Comparison of ENCODE assay signal across 12 cellular contexts in genomic region chr1:212288614-212289013, GRCh38. TPM values are rescaled to one million over a fixed set of nuclear protein-coding genes. Genes with fewer than 3 reads are reported as not detected.
A peak's percentile ranks its signal among the peaks of the same experiment; 100 is the strongest.
DNase-seq lines count a peak whose midpoint lies in the region; ATAC-seq and TF ChIP-seq lines count a peak whose summit lies in the region.
"Had no signal": no experiment of that assay in that cellular context is flagged by ENCODE, and none has a peak within 500 bp of the region (broad histone marks: within the 10 kb centered on the region; RNA-seq: fewer than 3 reads in every experiment).

No MANE protein-coding gene starts in this region.

- H3K27me3 Mint-ChIP-seq in activated naive CD4-positive, alpha-beta T cell treated with anti-CD3 and anti-CD28 coated beads for 36 hours (ENCODE audit: low read depth): no peaks in the 10 kb centered on the region
- H3K27me3 Mint-ChIP-seq in activated CD4-positive, alpha-beta memory T cell treated with anti-CD3 and anti-CD28 coated beads, Interleukin-2, amount 10 ng/mL, durations not matched to agents 7 days and 5 days: no peaks in the 10 kb centered on the region

- CTCF ChIA-PET in activated naive CD4-positive, alpha-beta T cell treated with anti-CD3 and anti-CD28 coated beads for 36 hours (lab: Charles Lee): interaction anchor here (1.6 kb wide), 1 partner anchor 167 kb away, joined by 4 read pairs; no protein-coding TSS in a partner anchor
- CTCF ChIA-PET in activated CD4-positive, alpha-beta memory T cell treated with anti-CD3 and anti-CD28 coated beads, Interleukin-2, amount 10 ng/mL, durations not matched to agents 7 days and 5 days (lab: Charles Lee): interaction anchor here (3.4 kb wide), 1 partner anchor 217 kb away, joined by 49 read pairs; no protein-coding TSS in a partner anchor

- no peak for DNase-seq in activated naive CD4-positive, alpha-beta T cell treated with anti-CD3 and anti-CD28 coated beads for 36 hours
- no peak for DNase-seq in activated naive CD4-positive, alpha-beta T cell (lab: John Stamatoyannopoulos, UW)
- no peak for DNase-seq in activated CD4-positive, alpha-beta memory T cell treated with anti-CD3 and anti-CD28 coated beads, Interleukin-2, amount 10 ng/mL, durations not matched to agents 7 days and 5 days
- DNase-seq in right cardiac atrium (no peak), tibial artery (no peak), NCI-H2196 (lab: John Stamatoyannopoulos, UW; ENCODE audit: unreplicated experiment) (no peak)
- DNase-seq: adrenal gland, DMS79, H9, NCI-H510A had no signal

- intact Hi-C loops in activated naive CD4-positive, alpha-beta T cell treated with anti-CD3 and anti-CD28 coated beads for 36 hours (cut with micrococcal nuclease): loop anchor here (5.0 kb wide), 1 partner anchor 966 kb away; no protein-coding TSS in a partner anchor
- intact Hi-C loops in right cardiac atrium (cut with DNase I) (loop anchor here in 3 of 4 donors (5.0 to 10.0 kb wide), 4 partner anchors 134 to 216 kb away; no protein-coding TSS in a partner anchor), tibial artery (cut with DNase I; ENCODE audit: low total_unique reads) (loop anchor here (10.0 kb wide), 2 partner anchors 54 to 266 kb away; no protein-coding TSS in a partner anchor)

- H3K27ac ChIP-seq in right cardiac atrium (ENCODE audit: low read length): no peak overlapping the region
- H3K27ac ChIP-seq in tibial artery: peak overlapping the region; percentile 25 to 99
- H3K27ac ChIP-seq: adrenal gland had no signal

- peak overlapping the region; percentile 72 for H3K4me3 Mint-ChIP-seq in activated naive CD4-positive, alpha-beta T cell treated with anti-CD3 and anti-CD28 coated beads for 36 hours
- peak overlapping the region; percentile 75 for H3K4me3 Mint-ChIP-seq in activated CD4-positive, alpha-beta memory T cell treated with anti-CD3 and anti-CD28 coated beads, Interleukin-2, amount 10 ng/mL, durations not matched to agents 7 days and 5 days

- no peaks in the 10 kb centered on the region for H3K36me3 ChIP-seq in tibial artery
- H3K36me3 ChIP-seq: adrenal gland had no signal

- H3K9me3 Mint-ChIP-seq in activated naive CD4-positive, alpha-beta T cell treated with anti-CD3 and anti-CD28 coated beads for 36 hours: no peaks in the 10 kb centered on the region
- H3K9me3 Mint-ChIP-seq in activated CD4-positive, alpha-beta memory T cell treated with anti-CD3 and anti-CD28 coated beads, Interleukin-2, amount 10 ng/mL, durations not matched to agents 7 days and 5 days: no peaks in the 10 kb centered on the region

- no peak overlapping the region for H3K27ac Mint-ChIP-seq in activated naive CD4-positive, alpha-beta T cell treated with anti-CD3 and anti-CD28 coated beads for 36 hours
- H3K27ac Mint-ChIP-seq in activated CD4-positive, alpha-beta memory T cell treated with anti-CD3 and anti-CD28 coated beads, Interleukin-2, amount 10 ng/mL, durations not matched to agents 7 days and 5 days: no peak overlapping the region
- H3K27ac Mint-ChIP-seq: H9 had no signal

- ATAC-seq in right cardiac atrium (no peak), GM19467 (IDR thresholded peaks at IDR 0.05; ENCODE audit: unreplicated experiment) (no peak), HG03108 (IDR thresholded peaks at IDR 0.05; ENCODE audit: unreplicated experiment) (no peak)

- H3K4me1 Mint-ChIP-seq in activated naive CD4-positive, alpha-beta T cell treated with anti-CD3 and anti-CD28 coated beads for 36 hours (ENCODE audit: low read depth): peaks cover 64% of the 10 kb centered on the region
- peaks cover 68% of the 10 kb centered on the region for H3K4me1 Mint-ChIP-seq in activated CD4-positive, alpha-beta memory T cell treated with anti-CD3 and anti-CD28 coated beads, Interleukin-2, amount 10 ng/mL, durations not matched to agents 7 days and 5 days

- H3K9me3 ChIP-seq in right cardiac atrium (ENCODE audit: control insufficient read depth, low read length) (no peaks in the 10 kb centered on the region), tibial artery (no peaks in the 10 kb centered on the region)
- H3K9me3 ChIP-seq: adrenal gland had no signal

- TF ChIP-seq CTCF in tibial artery (IDR thresholded peaks at IDR 0.05): no peak

- H3K27me3 ChIP-seq in right cardiac atrium (ENCODE audit: control insufficient read depth, insufficient read depth) (no peaks in the 10 kb centered on the region), tibial artery (no peaks in the 10 kb centered on the region)
- H3K27me3 ChIP-seq: adrenal gland had no signal

- H3K4me1 ChIP-seq in right cardiac atrium (ENCODE audit: control insufficient read depth, insufficient read depth, low read length) (peaks cover 10% of the 10 kb centered on the region), tibial artery (peaks cover 0 to 66% (median 40%) of the 10 kb centered on the region in 4 donors)

- POLR2A ChIA-PET in activated CD4-positive, alpha-beta memory T cell treated with anti-CD3 and anti-CD28 coated beads, Interleukin-2, amount 10 ng/mL, durations not matched to agents 7 days and 5 days (lab: Charles Lee): interaction anchor here (0.8 to 3.3 kb wide), 2 partner anchors 32 to 254 kb away, joined by 4 to 43 read pairs; partner anchors contain the start of genes DTL and INTS7

- peak overlapping the region; percentile 48 for H3K4me3 ChIP-seq in right cardiac atrium (ENCODE audit: low read length)
- peak overlapping the region; percentile 83 to 88 for H3K4me3 ChIP-seq in tibial artery

- peaks cover 4% of the 10 kb centered on the region for H3K36me3 Mint-ChIP-seq in activated naive CD4-positive, alpha-beta T cell treated with anti-CD3 and anti-CD28 coated beads for 36 hours (ENCODE audit: low read depth)
- peaks cover 25% of the 10 kb centered on the region for H3K36me3 Mint-ChIP-seq in activated CD4-positive, alpha-beta memory T cell treated with anti-CD3 and anti-CD28 coated beads, Interleukin-2, amount 10 ng/mL, durations not matched to agents 7 days and 5 days (ENCODE audit: low read depth)

RNA-seq across cellular contexts. Expression of gene PPP2R5A, which starts 3.4 kb away (rescaled TPM):
- 10 to 100 TPM; 30.6 to 31.4 TPM for total RNA-seq in activated naive CD4-positive, alpha-beta T cell treated with anti-CD3 and anti-CD28 coated beads for 36 hours
- total RNA-seq in activated CD4-positive, alpha-beta memory T cell treated with anti-CD3 and anti-CD28 coated beads, Interleukin-2, amount 10 ng/mL, durations not matched to agents 7 days and 5 days: 10 to 100 TPM; 65.9 to 67.0 TPM
- total RNA-seq in right cardiac atrium: 10 to 100 TPM; 58.4 to 72.0 (median 61.3) TPM
- 53.1 TPM for polyA plus RNA-seq in right cardiac atrium
